In genomic region chr13:47288546-47288945, GRCh38 we compare ENCODE assay signal across 19 cellular contexts.
"Had no signal": no experiment of that assay in that cellular context is flagged by ENCODE, and none has a peak within 500 bp of the region (broad histone marks: within the 10 kb centered on the region; RNA-seq: fewer than 3 reads in every experiment).

No MANE protein-coding gene starts in this region.

- H3K79me2 ChIP-seq: parathyroid adenoma had no signal

- FAIRE-seq: endothelial cell of umbilical vein, urothelium cell line had no signal

- ATAC-seq: heart left ventricle, sciatic nerve had no signal

- H3K27me3 ChIP-seq: colonic mucosa, thyroid gland had no signal

- H2AFZ ChIP-seq: parathyroid adenoma had no signal

- H3K27ac ChIP-seq: colonic mucosa, heart left ventricle, parathyroid adenoma, prostate gland, skin epidermis, thyroid gland had no signal

- H3K9me3 ChIP-seq: colonic mucosa, heart left ventricle, prostate gland, thyroid gland had no signal

- H3K4me1 ChIP-seq: colonic mucosa, heart left ventricle, parathyroid adenoma, prostate gland, thyroid gland had no signal

- H3K36me3 ChIP-seq: colonic mucosa, heart left ventricle, prostate gland, thyroid gland had no signal

- H3K9ac ChIP-seq: parathyroid adenoma had no signal

- DNase-seq: colonic mucosa; effector CD4-positive, alpha-beta T cell; endodermal cell; erythroblast; foreskin melanocyte; heart left ventricle; hippocampal formation; mesendoderm; naive B cell; retina; stimulated activated CD4-positive, alpha-beta T cell treated with anti-CD3 and anti-CD28 coated beads, Interleukin-12 subunit alpha, Interleukin-12 subunit beta, amount 100 ng/mL, for 4 hours; stimulated activated naive CD4-positive, alpha-beta T cell treated with Interleukin-2 at 50 U/mL for 16 hours; thyroid gland had no signal

- H3K4me3 ChIP-seq: colonic mucosa, heart left ventricle, prostate gland, skin epidermis, thyroid gland had no signal
